8 cellular contexts compared by ENCODE assay signal in the genomic region with DNA sequence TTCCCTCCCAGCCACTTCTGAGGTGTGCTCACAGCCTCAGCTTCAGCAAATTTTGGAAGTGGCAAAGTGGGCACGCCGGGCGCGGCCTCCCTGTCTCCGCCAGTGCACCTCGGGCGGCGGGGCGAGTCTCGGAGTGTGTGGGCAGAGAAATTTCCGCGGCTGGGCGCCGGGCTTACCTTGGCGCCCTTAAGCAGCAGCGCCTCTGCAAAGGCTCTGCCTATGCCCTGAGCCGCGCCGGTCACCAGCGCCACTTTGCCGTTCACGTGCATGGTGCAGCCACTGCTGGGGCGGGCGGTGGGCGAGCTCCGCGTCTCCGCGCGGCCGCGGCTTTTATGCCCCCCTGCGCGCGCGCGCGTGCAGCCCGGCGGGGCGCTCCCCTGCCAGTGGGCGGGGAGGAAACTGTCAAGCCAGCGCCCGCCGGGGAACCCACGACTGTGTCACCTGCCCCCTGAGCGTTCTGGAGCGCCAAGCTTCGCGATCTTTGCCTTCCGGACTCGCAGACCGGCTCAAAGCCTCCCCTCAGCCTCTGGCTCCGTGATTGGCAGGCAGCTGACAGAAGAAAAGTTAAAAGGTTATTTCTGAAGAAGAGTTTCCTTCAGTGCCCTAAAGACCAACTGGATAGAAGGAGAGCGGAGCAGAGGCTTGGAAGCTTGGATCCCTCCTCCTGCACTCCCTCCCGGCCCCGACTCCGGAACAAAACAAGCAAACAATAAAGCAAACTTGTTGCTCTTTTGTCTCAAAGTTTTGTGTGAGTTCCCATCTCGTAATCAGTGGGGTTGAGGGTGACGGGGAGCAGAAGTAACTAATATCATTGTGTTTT. TPM values are rescaled to one million over a fixed set of nuclear protein-coding genes. Genes with fewer than 3 reads are reported as not detected.
DNase-seq lines count a peak whose midpoint lies in the region; ATAC-seq, FAIRE-seq and TF ChIP-seq lines count a peak whose summit lies in the region.

A gene (minus strand): TSS at position 306 of the 820 bp plus-strand sequence. CDS start 37 bp downstream, at position 269.

- peak; percentile 68 for ATAC-seq in GM19467 (IDR thresholded peaks at IDR 0.05; ENCODE audit: unreplicated experiment)

- intact Hi-C loops in ascending aorta (cut with DNase I): no loop called here

- peak within 1 kb of the TSS; percentile 70 to 90 (median 84) for H3K4me2 ChIP-seq in BLaER1 treated with 17β-estradiol and CSF1 and Interleukin-3, amounts not matched to agents 10 nM and 100 nM

- H4K20me1 ChIP-seq in BLaER1 treated with 17β-estradiol and CSF1 and Interleukin-3, amounts not matched to agents 10 nM and 100 nM: no peaks in the 10 kb centered on the region

- no peaks in the 10 kb centered on the region for H3K36me3 ChIP-seq in BLaER1 treated with 17β-estradiol and CSF1 and Interleukin-3, amounts not matched to agents 10 nM and 100 nM
- H3K36me3 ChIP-seq in ascending aorta: no peaks in the 10 kb centered on the region
- H3K36me3 ChIP-seq in iPS-15b (ENCODE audit: control insufficient read depth, insufficient read depth, low read length): no peaks in the 10 kb centered on the region
- H3K36me3 ChIP-seq in small intestine (ENCODE audit: control insufficient read depth in 2 of 2, insufficient read depth in 2 of 2, low read length in 2 of 2): no peaks in the 10 kb centered on the region

- H3K4me1 ChIP-seq in BLaER1 treated with 17β-estradiol and CSF1 and Interleukin-3, amounts not matched to agents 10 nM and 100 nM: peaks cover 0 to 39% (median 19%) of the 10 kb centered on the region in 10 experiments; a peak in 15 of 20 replicates
- H3K4me1 ChIP-seq in ascending aorta (peaks cover 0 to 5% of the 10 kb centered on the region in 2 donors), iPS-15b (ENCODE audit: control insufficient read depth, insufficient read depth, low read length) (peaks cover 3% of the 10 kb centered on the region), small intestine (ENCODE audit: control insufficient read depth in 2 of 2, insufficient read depth in 1 of 2, low read depth in 1 of 2, low read length in 1 of 2) (peaks cover 0 to 3% of the 10 kb centered on the region in 2 donors)

- TF ChIP-seq CTCF in HL-60 (IDR thresholded peaks at IDR 0.05; ENCODE audit: insufficient read depth, low read length) (no peak), ascending aorta (IDR thresholded peaks at IDR 0.05) (no peak)

- H3K4me3 ChIP-seq in BLaER1 treated with 17β-estradiol and CSF1 and Interleukin-3, amounts not matched to agents 10 nM and 100 nM: peak within 1 kb of the TSS; percentile 52 to 69 (median 61)
- H3K4me3 ChIP-seq in HL-60 (replicated peaks; ENCODE audit: insufficient read depth, low read length) (peak within 1 kb of the TSS; percentile 54), ascending aorta (peak within 1 kb of the TSS; percentile 45 to 78), iPS-15b (ENCODE audit: low read depth, low read length) (peak within 1 kb of the TSS; percentile 82), small intestine (ENCODE audit: low read depth in 1 of 2, low read length in 2 of 2) (peak within 1 kb of the TSS; percentile 58 to 77)

- H3K9ac ChIP-seq in BLaER1 treated with 17β-estradiol and CSF1 and Interleukin-3, amounts not matched to agents 10 nM and 100 nM: peak within 1 kb of the TSS in 9 of 11 experiments; percentile 5 to 54 (median 25); a peak in 8 of 22 replicates
- peak within 1 kb of the TSS; percentile 0 for H3K9ac ChIP-seq in iPS-15b (ENCODE audit: low read depth, low read length)

- H3K27me3 ChIP-seq in BLaER1 treated with 17β-estradiol and CSF1 and Interleukin-3, amounts not matched to agents 10 nM and 100 nM: peaks cover 26 to 46% (median 36%) of the 10 kb centered on the region in 11 experiments
- no peaks in the 10 kb centered on the region for H3K27me3 ChIP-seq in HL-60 (ENCODE audit: insufficient read depth, poor library complexity, severe bottlenecking)
- H3K27me3 ChIP-seq in ascending aorta: no peaks in the 10 kb centered on the region
- peaks cover 23% of the 10 kb centered on the region for H3K27me3 ChIP-seq in iPS-15b (ENCODE audit: control insufficient read depth, insufficient read depth, low read length)
- H3K27me3 ChIP-seq in small intestine (ENCODE audit: control insufficient read depth in 2 of 2, insufficient read depth in 2 of 2, low read length in 2 of 2): no peaks in the 10 kb centered on the region

- 0 to 1% (median 0%) methylated on average over 56 to 60 of the region's 60 CpGs for WGBS in small intestine, 3 donors

- no peak for FAIRE-seq in small intestine (lab: Jason Lieb, UNC)

- peaks cover 0 to 15% (median 9%) of the 10 kb centered on the region in 11 experiments; a peak in 15 of 22 replicates for H3K9me3 ChIP-seq in BLaER1 treated with 17β-estradiol and CSF1 and Interleukin-3, amounts not matched to agents 10 nM and 100 nM (replicated peaks in 1 of 11)
- no peaks in the 10 kb centered on the region for H3K9me3 ChIP-seq in ascending aorta
- H3K9me3 ChIP-seq in iPS-15b (ENCODE audit: control insufficient read depth, insufficient read depth, low read length): no peaks in the 10 kb centered on the region
- no peaks in the 10 kb centered on the region for H3K9me3 ChIP-seq in small intestine (ENCODE audit: control insufficient read depth, low read depth)

- H3K27ac ChIP-seq in BLaER1 treated with 17β-estradiol and CSF1 and Interleukin-3, amounts not matched to agents 10 nM and 100 nM: peak within 1 kb of the TSS in 4 of 11 experiments; percentile 1 to 29 (median 14); a peak in 4 of 22 replicates
- H3K27ac ChIP-seq in HL-60 (replicated peaks) (no peak within 1 kb of the TSS), ascending aorta (no peak within 1 kb of the TSS), small intestine (ENCODE audit: low read depth in 1 of 2, low read length in 1 of 2) (peak within 1 kb of the TSS; percentile 90 to 94)

- DNase-seq in HL-60 (ENCODE audit: low read depth in 1 of 2, low spot score in 1 of 2) (peak; percentile 5 to 41), T-helper 2 cell (peak; percentile 13 to 77 (median 51)), ascending aorta (ENCODE audit: low spot score in 2 of 2) (peak; percentile 13 to 68), small intestine (peak; percentile 91), GM19240 (ENCODE audit: insufficient read length, low spot score) (no peak)

RNA-seq across cellular contexts. Expression of the gene that starts here (rescaled TPM):
- total RNA-seq in ascending aorta: 4.2 TPM
- polyA plus RNA-seq in small intestine: 100 to 1,000 TPM in 2 of 3 donors, 10 to 100 TPM in 1; 60.9 to 399 (median 215) TPM

Comparison
In these comparisons a context has a peak if more than half of its experiments do, and no peak if none do; other contexts are left out.
1. H3K27ac ChIP-seq: peak in small intestine (2 of 2); none in HL-60 (single experiment) and ascending aorta (0 of 2).
2. Peak in every context shown above with its lines, with median percentiles within 50 percentile points of each other: H3K4me3 ChIP-seq.